1 cellular context compared by ENCODE assay signal in genomic region chr1:205972491-205973168, GRCh38.
A peak's percentile ranks its signal among the peaks of the same experiment; 100 is the strongest.
TF ChIP-seq lines count a peak whose summit lies in the region.

No MANE protein-coding gene starts in this region.

TF ChIP-seq in GM12878, 131 proteins besides CTCF, POLR2A, EP300 and RAD21:
- TF ChIP-seq ZBTB4 (CRISPR knock-in tag; IDR thresholded peaks at IDR 0.05) = no peak
- TF ChIP-seq SIN3A (IDR thresholded peaks at IDR 0.05; ENCODE audit: low read depth, low read length) = no peak
- peak; percentile 46 for TF ChIP-seq NR2C2 (IDR thresholded peaks at IDR 0.05; ENCODE audit: borderline replicate concordance, control insufficient read depth, insufficient read length, low read depth)
- TF ChIP-seq NFXL1 (IDR thresholded peaks at IDR 0.05; ENCODE audit: borderline replicate concordance) = no peak
- TF ChIP-seq ZNF592 (IDR thresholded peaks at IDR 0.05) = no peak
- no peak for TF ChIP-seq GATAD2B (conservative IDR thresholded peaks at IDR 0.05; ENCODE audit: low read depth)
